8 cellular contexts compared by ENCODE assay signal in the genomic region with DNA sequence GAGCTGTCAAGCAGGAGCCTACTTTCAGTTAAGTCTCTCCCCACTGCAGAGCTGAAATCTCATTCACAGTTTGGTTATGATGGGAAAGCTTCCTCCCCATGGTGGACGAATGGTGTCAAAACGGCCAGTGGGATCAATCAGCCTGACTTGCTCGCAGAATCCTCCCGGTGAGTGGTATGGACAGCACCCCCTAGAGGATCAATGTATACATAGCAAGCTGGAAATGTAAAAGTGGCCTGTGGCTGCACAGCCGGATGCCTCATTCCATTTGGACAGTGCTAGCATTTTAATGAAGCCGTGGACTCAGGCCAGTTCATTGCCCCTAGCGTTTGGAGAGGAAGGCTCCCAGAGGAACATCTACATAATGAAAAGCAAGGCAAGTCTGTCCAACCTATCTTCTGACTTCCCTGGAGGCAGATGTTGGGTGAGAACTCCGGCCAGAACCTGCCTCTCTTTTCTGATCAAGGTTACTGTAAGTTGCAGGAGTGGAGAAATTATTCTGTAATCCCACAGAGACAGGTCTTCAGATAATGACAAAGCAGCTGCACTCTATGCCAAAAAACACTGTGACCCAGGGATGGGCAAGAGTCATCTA.
A peak's percentile ranks its signal among the peaks of the same experiment; 100 is the strongest.
DNase-seq lines count a peak whose midpoint lies in the region; ATAC-seq and TF ChIP-seq lines count a peak whose summit lies in the region.

No MANE protein-coding gene starts in this region.

- no peaks in the 10 kb centered on the region for H3K9me3 ChIP-seq in NT2/D1 (ENCODE audit: insufficient read depth, low read length)

- H3K36me3 Mint-ChIP-seq in GM23338 (ENCODE audit: low read depth) = no peaks in the 10 kb centered on the region

- H3K27me3 Mint-ChIP-seq in GM23338 (ENCODE audit: insufficient read depth, low read depth, poor library complexity) = peaks cover 2% of the 10 kb centered on the region

- no peaks in the 10 kb centered on the region for H4K20me1 ChIP-seq in GM23338 (replicated peaks; ENCODE audit: insufficient read depth)

- H3K4me3 Mint-ChIP-seq in GM23338 = no peak overlapping the region

- H2AFZ ChIP-seq in GM23338 = no peak overlapping the region

- H3K4me2 ChIP-seq in GM23338 = no peak overlapping the region

- no peak overlapping the region for H3K27ac ChIP-seq in GM23338 (ENCODE audit: low read depth)

- H3K9ac ChIP-seq in NT2/D1 (ENCODE audit: insufficient read length, low read depth) = no peak overlapping the region

- H3K27me3 ChIP-seq in GM23338 (ENCODE audit: insufficient read depth) = no peaks in the 10 kb centered on the region
- H3K27me3 ChIP-seq in NT2/D1 (ENCODE audit: insufficient read depth, insufficient read length) = no peaks in the 10 kb centered on the region

- peaks cover 2% of the 10 kb centered on the region; the same call in 1 of the 3 replicates for H3K9me3 Mint-ChIP-seq in GM23338

- peaks cover 6% of the 10 kb centered on the region; the same call in 2 of the 3 replicates for H3K4me1 Mint-ChIP-seq in GM23338

- H3K79me2 ChIP-seq in GM23338 (replicated peaks; ENCODE audit: insufficient read depth) = no peaks in the 10 kb centered on the region

- peak; percentile 81 to 86 for TF ChIP-seq CTCF in GM23338 (conservative IDR thresholded peaks at IDR 0.05; ENCODE audit: low read depth in 2 of 2)
- peak; percentile 62 for TF ChIP-seq CTCF in fibroblast of pulmonary artery (IDR thresholded peaks at IDR 0.05; ENCODE audit: low read length, missing control alignments)
- TF ChIP-seq CTCF in retinal pigment epithelial cell (conservative IDR thresholded peaks at IDR 0.05; ENCODE audit: low read depth, low read length) = peak; percentile 74

- H3K4me1 ChIP-seq in GM23338 (ENCODE audit: insufficient read depth) (no peaks in the 10 kb centered on the region), NT2/D1 (ENCODE audit: insufficient read depth, insufficient read length) (no peaks in the 10 kb centered on the region)

- H3K4me3 ChIP-seq in GM23338 (no peak overlapping the region), NT2/D1 (ENCODE audit: insufficient read length, low read depth) (no peak overlapping the region), fibroblast of pulmonary artery (replicated peaks; ENCODE audit: low read depth, low read length) (no peak overlapping the region), retinal pigment epithelial cell (ENCODE audit: low read length) (no peak overlapping the region)

- no peak overlapping the region for H3K27ac Mint-ChIP-seq in GM23338

- no peaks in the 10 kb centered on the region for H3K9me2 ChIP-seq in GM23338 (ENCODE audit: insufficient read depth)

- no peaks in the 10 kb centered on the region for H3K36me3 ChIP-seq in GM23338 (ENCODE audit: insufficient read depth)
- no peaks in the 10 kb centered on the region for H3K36me3 ChIP-seq in NT2/D1 (ENCODE audit: insufficient read depth, insufficient read length, low read length)

- no peaks in the 10 kb centered on the region for H3F3A ChIP-seq in GM23338 (replicated peaks; ENCODE audit: low read depth)

- ATAC-seq in GM23338 (peak; percentile 87), HG02623 (IDR thresholded peaks at IDR 0.05; ENCODE audit: unreplicated experiment) (no peak), HG02840 (IDR thresholded peaks at IDR 0.05; ENCODE audit: low FRiP score, unreplicated experiment) (no peak)

- DNase-seq in AML-193 (lab: John Stamatoyannopoulos, UW) (peak; percentile 0 to 5), GM23338 (ENCODE audit: low spot score) (peak; percentile 83), NT2/D1 (ENCODE audit: low read depth, low spot score) (peak; percentile 59), fibroblast of pulmonary artery (ENCODE audit: low read depth) (peak; percentile 35), retinal pigment epithelial cell (ENCODE audit: low read depth) (no peak), DMS79 (lab: John Stamatoyannopoulos, UW) (no peak)

TF ChIP-seq in GM23338, 12 proteins besides CTCF, POLR2A, EP300 and RAD21 (continues in another document):
- TF ChIP-seq NANOG (IDR thresholded peaks at IDR 0.05; ENCODE audit: borderline replicate concordance) (no peak), POLR2AphosphoS5 (IDR thresholded peaks at IDR 0.05; ENCODE audit: low read depth) (no peak), EZH2phosphoT487 (IDR thresholded peaks at IDR 0.05; ENCODE audit: unreplicated experiment) (no peak), ZNF462 (CRISPR knock-in tag; IDR thresholded peaks at IDR 0.05) (no peak), CREB1 (CRISPR knock-in tag; IDR thresholded peaks at IDR 0.05; ENCODE audit: low read depth) (no peak), STAT1 (IDR thresholded peaks at IDR 0.05; ENCODE audit: unreplicated experiment) (no peak), EZH2 (IDR thresholded peaks at IDR 0.05; ENCODE audit: low read depth, unreplicated experiment) (no peak), ZNF114 (CRISPR knock-in tag; IDR thresholded peaks at IDR 0.05) (no peak)
- TF ChIP-seq, protein P1, sequence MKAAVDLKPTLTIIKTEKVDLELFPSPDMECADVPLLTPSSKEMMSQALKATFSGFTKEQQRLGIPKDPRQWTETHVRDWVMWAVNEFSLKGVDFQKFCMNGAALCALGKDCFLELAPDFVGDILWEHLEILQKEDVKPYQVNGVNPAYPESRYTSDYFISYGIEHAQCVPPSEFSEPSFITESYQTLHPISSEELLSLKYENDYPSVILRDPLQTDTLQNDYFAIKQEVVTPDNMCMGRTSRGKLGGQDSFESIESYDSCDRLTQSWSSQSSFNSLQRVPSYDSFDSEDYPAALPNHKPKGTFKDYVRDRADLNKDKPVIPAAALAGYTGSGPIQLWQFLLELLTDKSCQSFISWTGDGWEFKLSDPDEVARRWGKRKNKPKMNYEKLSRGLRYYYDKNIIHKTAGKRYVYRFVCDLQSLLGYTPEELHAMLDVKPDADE (IDR thresholded peaks at IDR 0.05) = no peak

Comparison
In these comparisons a context has a peak if more than half of its experiments do, and no peak if none do; other contexts are left out.
1. DNase-seq: peak in AML-193 (2 of 2), GM23338 (single experiment), NT2/D1 (single experiment) and fibroblast of pulmonary artery (single experiment); none in retinal pigment epithelial cell (single experiment) and DMS79 (single experiment).
2. Peak in every context shown above with its lines, with median percentiles within 50 percentile points of each other: CTCF ChIP-seq.